In genomic region chr9:136687721-136688223, GRCh38 we compare ENCODE assay signal across 2 cellular contexts.
TF ChIP-seq lines count a peak whose summit lies in the region.

No MANE protein-coding gene starts in this region.

TF ChIP-seq in GM23338, 12 proteins besides CTCF, POLR2A, EP300 and RAD21:
- TF ChIP-seq REST (IDR thresholded peaks at IDR 0.05; ENCODE audit: unreplicated experiment) (no peak), ZNF114 (CRISPR knock-in tag; IDR thresholded peaks at IDR 0.05) (no peak), CREB1 (CRISPR knock-in tag; IDR thresholded peaks at IDR 0.05; ENCODE audit: low read depth) (no peak), POLR2AphosphoS5 (IDR thresholded peaks at IDR 0.05; ENCODE audit: low read depth) (no peak), EZH2phosphoT487 (IDR thresholded peaks at IDR 0.05; ENCODE audit: unreplicated experiment) (no peak), EZH2 (IDR thresholded peaks at IDR 0.05; ENCODE audit: low read depth, unreplicated experiment) (no peak), JUNB (IDR thresholded peaks at IDR 0.05; ENCODE audit: unreplicated experiment) (no peak), STAT1 (IDR thresholded peaks at IDR 0.05; ENCODE audit: unreplicated experiment) (no peak)
- TF ChIP-seq, protein P1, sequence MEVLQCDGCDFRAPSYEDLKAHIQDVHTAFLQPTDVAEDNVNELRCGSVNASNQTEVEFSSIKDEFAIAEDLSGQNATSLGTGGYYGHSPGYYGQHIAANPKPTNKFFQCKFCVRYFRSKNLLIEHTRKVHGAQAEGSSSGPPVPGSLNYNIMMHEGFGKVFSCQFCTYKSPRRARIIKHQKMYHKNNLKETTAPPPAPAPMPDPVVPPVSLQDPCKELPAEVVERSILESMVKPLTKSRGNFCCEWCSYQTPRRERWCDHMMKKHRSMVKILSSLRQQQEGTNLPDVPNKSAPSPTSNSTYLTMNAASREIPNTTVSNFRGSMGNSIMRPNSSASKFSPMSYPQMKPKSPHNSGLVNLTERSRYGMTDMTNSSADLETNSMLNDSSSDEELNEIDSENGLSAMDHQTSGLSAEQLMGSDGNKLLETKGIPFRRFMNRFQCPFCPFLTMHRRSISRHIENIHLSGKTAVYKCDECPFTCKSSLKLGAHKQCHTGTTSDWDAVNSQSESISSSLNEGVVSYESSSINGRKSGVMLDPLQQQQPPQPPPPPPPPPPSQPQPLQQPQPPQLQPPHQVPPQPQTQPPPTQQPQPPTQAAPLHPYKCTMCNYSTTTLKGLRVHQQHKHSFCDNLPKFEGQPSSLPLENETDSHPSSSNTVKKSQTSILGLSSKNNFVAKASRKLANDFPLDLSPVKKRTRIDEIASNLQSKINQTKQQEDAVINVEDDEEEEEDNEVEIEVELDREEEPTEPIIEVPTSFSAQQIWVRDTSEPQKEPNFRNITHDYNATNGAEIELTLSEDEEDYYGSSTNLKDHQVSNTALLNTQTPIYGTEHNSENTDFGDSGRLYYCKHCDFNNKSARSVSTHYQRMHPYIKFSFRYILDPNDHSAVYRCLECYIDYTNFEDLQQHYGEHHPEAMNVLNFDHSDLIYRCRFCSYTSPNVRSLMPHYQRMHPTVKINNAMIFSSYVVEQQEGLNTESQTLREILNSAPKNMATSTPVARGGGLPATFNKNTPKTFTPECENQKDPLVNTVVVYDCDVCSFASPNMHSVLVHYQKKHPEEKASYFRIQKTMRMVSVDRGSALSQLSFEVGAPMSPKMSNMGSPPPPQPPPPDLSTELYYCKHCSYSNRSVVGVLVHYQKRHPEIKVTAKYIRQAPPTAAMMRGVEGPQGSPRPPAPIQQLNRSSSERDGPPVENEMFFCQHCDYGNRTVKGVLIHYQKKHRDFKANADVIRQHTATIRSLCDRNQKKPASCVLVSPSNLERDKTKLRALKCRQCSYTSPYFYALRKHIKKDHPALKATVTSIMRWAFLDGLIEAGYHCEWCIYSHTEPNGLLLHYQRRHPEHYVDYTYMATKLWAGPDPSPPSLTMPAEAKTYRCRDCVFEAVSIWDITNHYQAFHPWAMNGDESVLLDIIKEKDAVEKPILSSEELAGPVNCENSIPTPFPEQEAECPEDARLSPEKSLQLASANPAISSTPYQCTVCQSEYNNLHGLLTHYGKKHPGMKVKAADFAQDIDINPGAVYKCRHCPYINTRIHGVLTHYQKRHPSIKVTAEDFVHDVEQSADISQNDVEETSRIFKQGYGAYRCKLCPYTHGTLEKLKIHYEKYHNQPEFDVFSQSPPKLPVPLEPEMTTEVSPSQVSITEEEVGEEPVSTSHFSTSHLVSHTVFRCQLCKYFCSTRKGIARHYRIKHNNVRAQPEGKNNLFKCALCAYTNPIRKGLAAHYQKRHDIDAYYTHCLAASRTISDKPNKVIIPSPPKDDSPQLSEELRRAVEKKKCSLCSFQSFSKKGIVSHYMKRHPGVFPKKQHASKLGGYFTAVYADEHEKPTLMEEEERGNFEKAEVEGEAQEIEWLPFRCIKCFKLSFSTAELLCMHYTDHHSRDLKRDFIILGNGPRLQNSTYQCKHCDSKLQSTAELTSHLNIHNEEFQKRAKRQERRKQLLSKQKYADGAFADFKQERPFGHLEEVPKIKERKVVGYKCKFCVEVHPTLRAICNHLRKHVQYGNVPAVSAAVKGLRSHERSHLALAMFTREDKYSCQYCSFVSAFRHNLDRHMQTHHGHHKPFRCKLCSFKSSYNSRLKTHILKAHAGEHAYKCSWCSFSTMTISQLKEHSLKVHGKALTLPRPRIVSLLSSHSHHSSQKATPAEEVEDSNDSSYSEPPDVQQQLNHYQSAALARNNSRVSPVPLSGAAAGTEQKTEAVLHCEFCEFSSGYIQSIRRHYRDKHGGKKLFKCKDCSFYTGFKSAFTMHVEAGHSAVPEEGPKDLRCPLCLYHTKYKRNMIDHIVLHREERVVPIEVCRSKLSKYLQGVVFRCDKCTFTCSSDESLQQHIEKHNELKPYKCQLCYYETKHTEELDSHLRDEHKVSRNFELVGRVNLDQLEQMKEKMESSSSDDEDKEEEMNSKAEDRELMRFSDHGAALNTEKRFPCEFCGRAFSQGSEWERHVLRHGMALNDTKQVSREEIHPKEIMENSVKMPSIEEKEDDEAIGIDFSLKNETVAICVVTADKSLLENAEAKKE (CRISPR knock-in tag; IDR thresholded peaks at IDR 0.05): no peak
- TF ChIP-seq, protein P2, sequence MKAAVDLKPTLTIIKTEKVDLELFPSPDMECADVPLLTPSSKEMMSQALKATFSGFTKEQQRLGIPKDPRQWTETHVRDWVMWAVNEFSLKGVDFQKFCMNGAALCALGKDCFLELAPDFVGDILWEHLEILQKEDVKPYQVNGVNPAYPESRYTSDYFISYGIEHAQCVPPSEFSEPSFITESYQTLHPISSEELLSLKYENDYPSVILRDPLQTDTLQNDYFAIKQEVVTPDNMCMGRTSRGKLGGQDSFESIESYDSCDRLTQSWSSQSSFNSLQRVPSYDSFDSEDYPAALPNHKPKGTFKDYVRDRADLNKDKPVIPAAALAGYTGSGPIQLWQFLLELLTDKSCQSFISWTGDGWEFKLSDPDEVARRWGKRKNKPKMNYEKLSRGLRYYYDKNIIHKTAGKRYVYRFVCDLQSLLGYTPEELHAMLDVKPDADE (IDR thresholded peaks at IDR 0.05): no peak

TF ChIP-seq in GM12878, 131 proteins besides CTCF, POLR2A, EP300 and RAD21 (continues in another document):
- TF ChIP-seq E2F8 (IDR thresholded peaks at IDR 0.05; ENCODE audit: low read depth, partially characterized antibody) (no peak), NFYA (IDR thresholded peaks at IDR 0.05; ENCODE audit: borderline replicate concordance, low read depth, low read length) (no peak), PML (IDR thresholded peaks at IDR 0.05; ENCODE audit: low read length) (no peak), E2F4 (IDR thresholded peaks at IDR 0.05; ENCODE audit: low read depth, low read length) (no peak), RB1 (IDR thresholded peaks at IDR 0.05; ENCODE audit: borderline replicate concordance) (no peak), BHLHE40 (IDR thresholded peaks at IDR 0.05; ENCODE audit: borderline replicate concordance in 1 of 2, low read depth in 2 of 2, low read length in 1 of 2) (peak in 1 of 2 experiments; percentile 70; a peak in 2 of 4 replicates), GATAD2B (conservative IDR thresholded peaks at IDR 0.05; ENCODE audit: low read depth) (peak; percentile 69; the same call in 1 of the 2 replicates), ELK1 (IDR thresholded peaks at IDR 0.05; ENCODE audit: low read depth, low read length) (no peak), ZNF217 (IDR thresholded peaks at IDR 0.05) (no peak), BMI1 (IDR thresholded peaks at IDR 0.05; ENCODE audit: borderline replicate concordance) (no peak), MLLT1 (IDR thresholded peaks at IDR 0.05) (no peak), GABPA (IDR thresholded peaks at IDR 0.05; ENCODE audit: low read depth) (no peak), MAX (IDR thresholded peaks at IDR 0.05; ENCODE audit: low read depth, low read length) (no peak), PAX8 (IDR thresholded peaks at IDR 0.05) (no peak), TARDBP (IDR thresholded peaks at IDR 0.05; ENCODE audit: borderline replicate concordance) (no peak), MEF2B (IDR thresholded peaks at IDR 0.05; ENCODE audit: partially characterized antibody, poor library complexity, severe bottlenecking) (peak; percentile 50), NFXL1 (IDR thresholded peaks at IDR 0.05; ENCODE audit: borderline replicate concordance) (no peak), CEBPB (IDR thresholded peaks at IDR 0.05; ENCODE audit: borderline replicate concordance in 1 of 2, low read depth in 2 of 2, low read length in 2 of 2) (no peak), SUPT20H (IDR thresholded peaks at IDR 0.05; ENCODE audit: borderline replicate concordance, control insufficient read depth, low read depth, low read length) (no peak), RFX5 (IDR thresholded peaks at IDR 0.05; ENCODE audit: low read depth, low read length) (no peak), RELA (IDR thresholded peaks at IDR 0.05; ENCODE audit: borderline replicate concordance, partially characterized antibody) (no peak), EED (IDR thresholded peaks at IDR 0.05; ENCODE audit: low read depth) (no peak), SPI1 (IDR thresholded peaks at IDR 0.05; ENCODE audit: borderline replicate concordance, insufficient read depth, low read depth, low read length) (no peak), NR2F1 (conservative IDR thresholded peaks at IDR 0.05) (peak; percentile 17; the same call in 1 of the 2 replicates), ZZZ3 (IDR thresholded peaks at IDR 0.05; ENCODE audit: control insufficient read depth, insufficient read length, low read depth) (no peak), RAD51 (IDR thresholded peaks at IDR 0.05) (no peak), IRF5 (IDR thresholded peaks at IDR 0.05; ENCODE audit: borderline replicate concordance) (no peak), USF1 (IDR thresholded peaks at IDR 0.05; ENCODE audit: borderline replicate concordance, extremely low read length, insufficient read depth, low read depth, low read length) (no peak)
- TF ChIP-seq, protein P3, sequence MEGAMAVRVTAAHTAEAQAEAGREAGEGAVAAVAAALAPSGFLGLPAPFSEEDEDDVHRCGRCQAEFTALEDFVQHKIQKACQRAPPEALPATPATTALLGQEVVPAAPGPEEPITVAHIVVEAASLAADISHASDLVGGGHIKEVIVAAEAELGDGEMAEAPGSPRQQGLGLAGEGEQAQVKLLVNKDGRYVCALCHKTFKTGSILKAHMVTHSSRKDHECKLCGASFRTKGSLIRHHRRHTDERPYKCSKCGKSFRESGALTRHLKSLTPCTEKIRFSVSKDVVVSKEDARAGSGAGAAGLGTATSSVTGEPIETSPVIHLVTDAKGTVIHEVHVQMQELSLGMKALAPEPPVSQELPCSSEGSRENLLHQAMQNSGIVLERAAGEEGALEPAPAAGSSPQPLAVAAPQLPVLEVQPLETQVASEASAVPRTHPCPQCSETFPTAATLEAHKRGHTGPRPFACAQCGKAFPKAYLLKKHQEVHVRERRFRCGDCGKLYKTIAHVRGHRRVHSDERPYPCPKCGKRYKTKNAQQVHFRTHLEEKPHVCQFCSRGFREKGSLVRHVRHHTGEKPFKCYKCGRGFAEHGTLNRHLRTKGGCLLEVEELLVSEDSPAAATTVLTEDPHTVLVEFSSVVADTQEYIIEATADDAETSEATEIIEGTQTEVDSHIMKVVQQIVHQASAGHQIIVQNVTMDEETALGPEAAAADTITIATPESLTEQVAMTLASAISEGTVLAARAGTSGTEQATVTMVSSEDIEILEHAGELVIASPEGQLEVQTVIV (IDR thresholded peaks at IDR 0.05; ENCODE audit: borderline replicate concordance, partially characterized antibody): no peak
